ENCODE assay signal across 33 cellular contexts in the genomic region with DNA sequence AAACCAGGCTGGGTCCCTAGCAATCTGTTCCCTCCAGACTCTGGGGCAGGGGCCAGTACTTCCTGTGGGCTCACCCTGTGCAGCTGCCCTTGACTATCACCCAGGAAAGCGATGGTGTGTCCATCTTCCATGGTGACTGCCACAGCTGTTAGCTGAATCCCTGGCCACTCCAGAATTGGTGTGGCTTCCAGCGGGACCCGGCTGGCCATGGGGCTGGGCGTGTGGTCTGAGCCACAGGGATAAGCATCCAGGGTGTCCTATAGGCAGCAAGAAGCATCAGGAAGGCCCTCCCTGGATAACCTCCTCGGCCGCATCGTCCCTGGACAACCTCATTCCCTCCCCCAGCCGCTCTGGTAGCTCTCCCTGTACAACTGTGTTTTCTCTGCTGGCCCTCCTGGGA. TPM values are rescaled to one million over a fixed set of nuclear protein-coding genes. Genes with fewer than 3 reads are reported as not detected.
DNase-seq lines count a peak whose midpoint lies in the region; ATAC-seq and TF ChIP-seq lines count a peak whose summit lies in the region.
"Had no signal": no experiment of that assay in that cellular context is flagged by ENCODE, and none has a peak within 500 bp of the region (broad histone marks: within the 10 kb centered on the region; RNA-seq: fewer than 3 reads in every experiment).

No MANE protein-coding gene starts in this region.

- no peak for TF ChIP-seq EP300 in sigmoid colon (IDR thresholded peaks at IDR 0.05)

- no peaks in the 10 kb centered on the region for H3K9me3 Mint-ChIP-seq in immature natural killer cell
- H3K9me3 Mint-ChIP-seq: activated CD4-positive, alpha-beta memory T cell treated with anti-CD3 and anti-CD28 coated beads for 36 hours; activated naive CD4-positive, alpha-beta T cell treated with anti-CD3 and anti-CD28 coated beads, Interleukin-2, amount 10 ng/mL, durations not matched to agents 7 days and 5 days; CD4-positive, CD25-positive, alpha-beta regulatory T cell; effector memory CD8-positive, alpha-beta T cell had no signal

- DNase-seq in esophagus squamous epithelium (lab: John Stamatoyannopoulos, UW) (no peak), sigmoid colon (no peak), immature natural killer cell (no peak), lower lobe of right lung (no peak), NCI-H510A treated with DMSO at 0.1 percent for 48 hours (lab: John Stamatoyannopoulos, UW) (no peak)
- no peak for DNase-seq in activated CD8-positive, alpha-beta memory T cell treated with anti-CD3 and anti-CD28 coated beads, Interleukin-2, amount 50 U/mL, for 4 hours
- DNase-seq: activated CD4-positive, alpha-beta memory T cell treated with anti-CD3 and anti-CD28 coated beads for 36 hours; activated CD4-positive, CD25-positive, alpha-beta regulatory T cell treated with anti-CD3 and anti-CD28 coated beads, Interleukin-2, amount 50 U/mL, for 72 hours; activated naive CD4-positive, alpha-beta T cell treated with anti-CD3 and anti-CD28 coated beads, Interleukin-2, amount 10 ng/mL, durations not matched to agents 7 days and 5 days; amniotic stem cell; CD4-positive, CD25-positive, alpha-beta regulatory T cell; colonic mucosa; DMS79 treated with DMSO at 0.1 percent for 48 hours; effector memory CD8-positive, alpha-beta T cell; foreskin keratinocyte; GDM1; heart right ventricle; Kasumi-1; MV-4-11; NCI-H146; NCI-H774; SHP77 treated with DMSO at 0.1 percent for 48 hours; stimulated activated CD8-positive, alpha-beta memory T cell treated with anti-CD3 and anti-CD28 coated beads, Interleukin-4, amount 100 ng/mL, for 48 hours; trophoblast cell had no signal

- peak overlapping the region; percentile 98 for H3K4me2 ChIP-seq in BLaER1

- peaks cover 61% of the 10 kb centered on the region for H3K4me1 ChIP-seq in BLaER1
- peaks cover 41 to 70% (median 53%) of the 10 kb centered on the region in 3 donors for H3K4me1 ChIP-seq in esophagus squamous epithelium
- H3K4me1 ChIP-seq in sigmoid colon = peaks cover 4 to 61% (median 59%) of the 10 kb centered on the region in 4 donors
- H3K4me1 ChIP-seq in lower lobe of right lung = peaks cover 27% of the 10 kb centered on the region

- H3K9me3 ChIP-seq in BLaER1 = no peaks in the 10 kb centered on the region
- H3K9me3 ChIP-seq in esophagus squamous epithelium = no peaks in the 10 kb centered on the region
- H3K9me3 ChIP-seq in sigmoid colon = no peaks in the 10 kb centered on the region
- no peaks in the 10 kb centered on the region for H3K9me3 ChIP-seq in lower lobe of right lung
- H3K9me3 ChIP-seq: colonic mucosa, esophagus muscularis mucosa, heart right ventricle had no signal

- no peak for TF ChIP-seq CTCF in esophagus squamous epithelium (IDR thresholded peaks at IDR 0.05)
- no peak for TF ChIP-seq CTCF in sigmoid colon (IDR thresholded peaks at IDR 0.05)
- no peak for TF ChIP-seq CTCF in lower lobe of right lung (IDR thresholded peaks at IDR 0.05)

- H3K27me3 Mint-ChIP-seq in immature natural killer cell (ENCODE audit: low read depth in 3 of 3) = peaks cover 3 to 5% (median 4%) of the 10 kb centered on the region in 3 donors
- H3K27me3 Mint-ChIP-seq: activated CD4-positive, alpha-beta memory T cell treated with anti-CD3 and anti-CD28 coated beads for 36 hours had no signal

- H3K27me3 ChIP-seq in BLaER1 (no peaks in the 10 kb centered on the region), esophagus squamous epithelium (no peaks in the 10 kb centered on the region), sigmoid colon (no peaks in the 10 kb centered on the region), lower lobe of right lung (ENCODE audit: low read depth) (no peaks in the 10 kb centered on the region)
- H3K27me3 ChIP-seq: colonic mucosa, esophagus muscularis mucosa, foreskin keratinocyte, heart right ventricle had no signal

- H3K4me3 ChIP-seq in BLaER1 (no peak overlapping the region), esophagus squamous epithelium (no peak overlapping the region), sigmoid colon (no peak overlapping the region), lower lobe of right lung (no peak overlapping the region)
- H3K4me3 ChIP-seq: colonic mucosa, esophagus muscularis mucosa, heart right ventricle, lung had no signal

- H3K36me3 Mint-ChIP-seq in immature natural killer cell = no peaks in the 10 kb centered on the region
- H3K36me3 Mint-ChIP-seq: activated CD4-positive, alpha-beta memory T cell treated with anti-CD3 and anti-CD28 coated beads for 36 hours; activated naive CD4-positive, alpha-beta T cell treated with anti-CD3 and anti-CD28 coated beads, Interleukin-2, amount 10 ng/mL, durations not matched to agents 7 days and 5 days; CD4-positive, CD25-positive, alpha-beta regulatory T cell had no signal

- WGBS in esophagus squamous epithelium, 2 donors = 78 to 95% methylated on average over 4 to 8 of the region's 8 CpGs
- WGBS in sigmoid colon, 2 donors = 91% methylated on average over 8 of the region's 8 CpGs

- no peak overlapping the region for H3K27ac Mint-ChIP-seq in immature natural killer cell
- H3K27ac Mint-ChIP-seq: activated CD4-positive, alpha-beta memory T cell treated with anti-CD3 and anti-CD28 coated beads for 36 hours; activated naive CD4-positive, alpha-beta T cell treated with anti-CD3 and anti-CD28 coated beads, Interleukin-2, amount 10 ng/mL, durations not matched to agents 7 days and 5 days; CD4-positive, CD25-positive, alpha-beta regulatory T cell had no signal

- peaks cover 97% of the 10 kb centered on the region for H4K20me1 ChIP-seq in BLaER1

- no peaks in the 10 kb centered on the region for H3K4me1 Mint-ChIP-seq in immature natural killer cell
- H3K4me1 Mint-ChIP-seq: CD4-positive, CD25-positive, alpha-beta regulatory T cell had no signal

- peaks cover 78% of the 10 kb centered on the region for H3K36me3 ChIP-seq in BLaER1
- peaks cover 33 to 77% (median 41%) of the 10 kb centered on the region in 3 donors for H3K36me3 ChIP-seq in esophagus squamous epithelium
- peaks cover 7 to 48% (median 30%) of the 10 kb centered on the region in 4 donors for H3K36me3 ChIP-seq in sigmoid colon
- H3K36me3 ChIP-seq in lower lobe of right lung = peaks cover 45% of the 10 kb centered on the region
- H3K36me3 ChIP-seq: colonic mucosa had no signal

- H3K27ac ChIP-seq in BLaER1 (peak overlapping the region; percentile 62), angular gyrus (ENCODE audit: low read depth, low read length) (peak overlapping the region; percentile 93), esophagus squamous epithelium (peak overlapping the region in 3 of 4 donors; percentile 41 to 67 (median 58)), sigmoid colon (peak overlapping the region in 3 of 4 donors; percentile 92 to 96 (median 92)), lower lobe of right lung (no peak overlapping the region)
- H3K27ac ChIP-seq: colonic mucosa, foreskin keratinocyte, heart right ventricle had no signal

- peak overlapping the region; percentile 41; the same call in 1 of the 2 replicates for H3K9ac ChIP-seq in BLaER1

- no peak overlapping the region for H3K4me3 Mint-ChIP-seq in immature natural killer cell
- H3K4me3 Mint-ChIP-seq: activated CD4-positive, alpha-beta memory T cell treated with anti-CD3 and anti-CD28 coated beads for 36 hours; activated naive CD4-positive, alpha-beta T cell treated with anti-CD3 and anti-CD28 coated beads, Interleukin-2, amount 10 ng/mL, durations not matched to agents 7 days and 5 days; CD4-positive, CD25-positive, alpha-beta regulatory T cell; effector memory CD8-positive, alpha-beta T cell had no signal

- ATAC-seq in lower lobe of right lung = no peak
- ATAC-seq: effector memory CD8-positive, alpha-beta T cell; foreskin keratinocyte; heart right ventricle; Panc1; right cardiac atrium had no signal

- TF ChIP-seq POLR2A in esophagus squamous epithelium (IDR thresholded peaks at IDR 0.05) (no peak), sigmoid colon (IDR thresholded peaks at IDR 0.05) (no peak)

- intact Hi-C loops in esophagus squamous epithelium (cut with DNase I) = no loop called here
- intact Hi-C loops in sigmoid colon (cut with DNase I) = no loop called here
- intact Hi-C loops in lower lobe of right lung (cut with DNase I) = no loop called here

RNA-seq across cellular contexts. Expression of a gene that starts 7.2 kb away (rescaled TPM):
- total RNA-seq in esophagus squamous epithelium = 100 to 1,000 TPM in 3 of 4 donors, 10 to 100 TPM in 1; 57.7 to 215 (median 128) TPM
- total RNA-seq in sigmoid colon = 100 to 1,000 TPM in 1 of 4 donors, 10 to 100 TPM in 3; 59.9 to 162 (median 79.7) TPM
- 10 to 100 TPM; 10.2 to 88.0 (median 10.4) TPM for polyA plus RNA-seq in sigmoid colon
- under 1 TPM in 2 of 3 donors, not detected in 1; 0.11 to 0.19 TPM for polyA plus RNA-seq in immature natural killer cell
- total RNA-seq in lower lobe of right lung = 94.3 TPM

RNA-seq across cellular contexts. Expression of a gene that starts 17.2 kb away (rescaled TPM):
- total RNA-seq in esophagus squamous epithelium = 10 to 100 TPM; 15.1 to 31.3 (median 18.2) TPM
- 10 to 100 TPM in 3 of 4 donors, 1 to 10 TPM in 1; 9.4 to 22.5 (median 13.1) TPM for total RNA-seq in sigmoid colon
- 10 to 100 TPM; 12.7 to 21.6 (median 18.6) TPM for polyA plus RNA-seq in sigmoid colon
- 10 to 100 TPM; 10.2 to 16.3 (median 10.6) TPM for polyA plus RNA-seq in immature natural killer cell
- 8.6 TPM for total RNA-seq in lower lobe of right lung

RNA-seq across cellular contexts. Expression of a gene that starts 17.4 kb away (rescaled TPM):
- total RNA-seq in esophagus squamous epithelium = 100 to 1,000 TPM; 293 to 431 (median 357) TPM
- 100 to 1,000 TPM; 146 to 352 (median 244) TPM for total RNA-seq in sigmoid colon
- polyA plus RNA-seq in sigmoid colon = 100 to 1,000 TPM; 419 to 762 (median 624) TPM
- polyA plus RNA-seq in immature natural killer cell = 1,000 to 10,000 TPM in 1 of 3 donors, 100 to 1,000 TPM in 2; 593 to 1,259 (median 677) TPM
- total RNA-seq in lower lobe of right lung = 153 TPM

RNA-seq across cellular contexts. Expression of a gene that starts 23.8 kb away (rescaled TPM):
- total RNA-seq in esophagus squamous epithelium (1 to 10 TPM; 4.8 to 8.9 (median 7.1) TPM), sigmoid colon (1 to 10 TPM; 3.4 to 9.4 (median 5.2) TPM), lower lobe of right lung (5.9 TPM)
- polyA plus RNA-seq in sigmoid colon (1 to 10 TPM; 1.8 to 6.2 (median 2.4) TPM), immature natural killer cell (10 to 100 TPM in 1 of 3 donors, 1 to 10 TPM in 2; 6.4 to 12.6 (median 6.6) TPM)

RNA-seq across cellular contexts. Expression of a gene that starts 50.7 kb away (rescaled TPM):
- not detected for total RNA-seq in esophagus squamous epithelium
- not detected for total RNA-seq in sigmoid colon
- polyA plus RNA-seq in sigmoid colon = not detected
- polyA plus RNA-seq in immature natural killer cell = not detected
- total RNA-seq in lower lobe of right lung = not detected
- total RNA-seq: activated CD4-positive, alpha-beta memory T cell treated with anti-CD3 and anti-CD28 coated beads for 36 hours; bronchial epithelial cell; CD4-positive, CD25-positive, alpha-beta regulatory T cell; colonic mucosa; foreskin keratinocyte; lung; mucosa of gallbladder; right cardiac atrium; T-helper 2 cell treated with Interferon-gamma antibody and Interleukin-4, amounts not matched to agents 100 ng/mL and 5 ng/mL, for 36 hours had no signal
- polyA plus RNA-seq: CD4-positive, CD25-positive, alpha-beta regulatory T cell; foreskin keratinocyte; lung; right cardiac atrium had no signal
